In the genomic region with DNA sequence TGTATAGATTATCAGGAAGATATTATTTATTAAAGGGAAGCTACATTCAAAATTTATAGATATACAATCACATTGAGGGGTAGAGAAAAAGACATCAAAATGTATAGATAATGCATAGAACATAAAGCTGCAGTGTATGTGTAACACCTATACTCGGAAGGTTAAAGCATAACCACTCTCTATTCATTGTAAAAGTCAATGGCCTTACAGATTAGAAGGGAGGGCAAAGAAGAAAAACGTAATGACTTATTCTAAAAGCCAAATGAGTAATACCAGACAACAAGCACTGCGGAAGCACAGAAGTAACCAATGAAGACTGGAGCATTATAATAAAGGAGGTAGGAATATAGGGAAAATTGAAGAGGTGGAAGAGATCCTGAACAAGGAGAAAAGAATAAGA, we compare ENCODE assay signal across 1 cellular context.
TF ChIP-seq lines count a peak whose summit lies in the region.

No MANE protein-coding gene starts in this region.

TF ChIP-seq in HepG2, 621 proteins besides CTCF, POLR2A, EP300 and RAD21:
- TF ChIP-seq ZNF354B (CRISPR knock-in tag; IDR thresholded peaks at IDR 0.05), result no peak
- TF ChIP-seq CREB1 (IDR thresholded peaks at IDR 0.05), result no peak
- 0 out of 2 replicates have a peak, but pooled peaks have one; percentile 10 for TF ChIP-seq CREB1 (CRISPR knock-in tag; IDR thresholded peaks at IDR 0.05)
